ENCODE assay signal across 1 cellular context in the genomic region with DNA sequence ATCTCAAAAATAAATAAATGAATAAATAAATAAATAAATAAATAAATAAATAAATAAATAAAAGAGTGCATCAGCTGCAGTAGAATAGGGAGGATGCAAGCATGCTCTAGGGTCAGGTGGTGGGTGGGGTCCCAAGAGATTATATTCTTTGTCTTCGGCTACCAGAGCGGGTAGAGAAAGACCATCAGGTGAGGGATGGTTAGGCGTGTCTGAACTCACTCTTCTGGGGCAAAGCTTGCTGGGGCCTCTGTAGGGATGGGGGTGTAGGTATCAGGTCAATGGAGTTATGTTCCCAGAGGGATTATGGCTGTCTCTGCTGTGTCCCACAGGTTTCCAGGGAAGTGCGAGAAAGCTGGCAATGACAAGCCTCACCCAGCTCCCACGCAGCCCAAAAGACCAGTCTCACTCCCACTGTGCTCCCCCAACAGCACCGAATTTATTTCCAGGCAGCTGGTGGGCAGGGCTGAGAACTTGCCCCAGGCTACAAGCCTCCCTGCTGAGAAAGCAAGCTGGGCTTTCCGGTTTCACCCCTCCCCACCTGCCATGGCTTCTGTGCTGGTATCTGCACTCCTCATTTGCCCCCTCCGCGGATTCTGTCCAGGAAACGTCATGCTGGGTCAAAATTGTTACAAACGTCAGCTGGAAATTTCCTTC.
TF ChIP-seq lines count a peak whose summit lies in the region.

No MANE protein-coding gene starts in this region.

TF ChIP-seq in HepG2, 621 proteins besides CTCF, POLR2A, EP300 and RAD21:
- TF ChIP-seq RAD51 (IDR thresholded peaks at IDR 0.05; ENCODE audit: borderline replicate concordance) (no peak), ASH2L (IDR thresholded peaks at IDR 0.05; ENCODE audit: insufficient read length, low read depth, low read length) (no peak), HNRNPLL (IDR thresholded peaks at IDR 0.05; ENCODE audit: low read depth, low read length, poor library complexity, severe bottlenecking) (no peak), U2AF2 (IDR thresholded peaks at IDR 0.05; ENCODE audit: low read depth, low read length) (no peak), ZNF468 (CRISPR knock-in tag; IDR thresholded peaks at IDR 0.05) (no peak), ZNF121 (CRISPR knock-in tag; IDR thresholded peaks at IDR 0.05) (no peak), RELA (CRISPR knock-in tag; IDR thresholded peaks at IDR 0.05) (no peak), IKZF1 (IDR thresholded peaks at IDR 0.05) (no peak), CREB1 (IDR thresholded peaks at IDR 0.05) (no peak), CREB1 (CRISPR knock-in tag; IDR thresholded peaks at IDR 0.05) (no peak), ZNF160 (CRISPR knock-in tag; IDR thresholded peaks at IDR 0.05) (no peak), ATF1 (CRISPR knock-in tag; IDR thresholded peaks at IDR 0.05) (no peak), ZNF616 (CRISPR knock-in tag; IDR thresholded peaks at IDR 0.05; ENCODE audit: low read depth) (no peak), ZNF713 (CRISPR knock-in tag; IDR thresholded peaks at IDR 0.05) (no peak), ZZZ3 (CRISPR knock-in tag; IDR thresholded peaks at IDR 0.05; ENCODE audit: borderline replicate concordance) (no peak), KDM2A (CRISPR knock-in tag; IDR thresholded peaks at IDR 0.05; ENCODE audit: borderline replicate concordance, low read depth) (no peak)
- TF ChIP-seq, protein P1, sequence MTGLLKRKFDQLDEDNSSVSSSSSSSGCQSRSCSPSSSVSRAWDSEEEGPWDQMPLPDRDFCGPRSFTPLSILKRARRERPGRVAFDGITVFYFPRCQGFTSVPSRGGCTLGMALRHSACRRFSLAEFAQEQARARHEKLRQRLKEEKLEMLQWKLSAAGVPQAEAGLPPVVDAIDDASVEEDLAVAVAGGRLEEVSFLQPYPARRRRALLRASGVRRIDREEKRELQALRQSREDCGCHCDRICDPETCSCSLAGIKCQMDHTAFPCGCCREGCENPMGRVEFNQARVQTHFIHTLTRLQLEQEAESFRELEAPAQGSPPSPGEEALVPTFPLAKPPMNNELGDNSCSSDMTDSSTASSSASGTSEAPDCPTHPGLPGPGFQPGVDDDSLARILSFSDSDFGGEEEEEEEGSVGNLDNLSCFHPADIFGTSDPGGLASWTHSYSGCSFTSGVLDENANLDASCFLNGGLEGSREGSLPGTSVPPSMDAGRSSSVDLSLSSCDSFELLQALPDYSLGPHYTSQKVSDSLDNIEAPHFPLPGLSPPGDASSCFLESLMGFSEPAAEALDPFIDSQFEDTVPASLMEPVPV (CRISPR knock-in tag; IDR thresholded peaks at IDR 0.05) = no peak
- TF ChIP-seq, protein P2, sequence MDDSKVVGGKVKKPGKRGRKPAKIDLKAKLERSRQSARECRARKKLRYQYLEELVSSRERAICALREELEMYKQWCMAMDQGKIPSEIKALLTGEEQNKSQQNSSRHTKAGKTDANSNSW (CRISPR knock-in tag; IDR thresholded peaks at IDR 0.05; ENCODE audit: borderline replicate concordance) = no peak
- TF ChIP-seq, protein P3, sequence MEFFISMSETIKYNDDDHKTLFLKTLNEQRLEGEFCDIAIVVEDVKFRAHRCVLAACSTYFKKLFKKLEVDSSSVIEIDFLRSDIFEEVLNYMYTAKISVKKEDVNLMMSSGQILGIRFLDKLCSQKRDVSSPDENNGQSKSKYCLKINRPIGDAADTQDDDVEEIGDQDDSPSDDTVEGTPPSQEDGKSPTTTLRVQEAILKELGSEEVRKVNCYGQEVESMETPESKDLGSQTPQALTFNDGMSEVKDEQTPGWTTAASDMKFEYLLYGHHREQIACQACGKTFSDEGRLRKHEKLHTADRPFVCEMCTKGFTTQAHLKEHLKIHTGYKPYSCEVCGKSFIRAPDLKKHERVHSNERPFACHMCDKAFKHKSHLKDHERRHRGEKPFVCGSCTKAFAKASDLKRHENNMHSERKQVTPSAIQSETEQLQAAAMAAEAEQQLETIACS (CRISPR knock-in tag; IDR thresholded peaks at IDR 0.05) = no peak
TF ChIP-seq in HepG2: peak in this region for 0.
